1 cellular context compared by ENCODE assay signal in genomic region chr17:34389343-34389742, GRCh38.
TF ChIP-seq lines count a peak whose summit lies in the region.

No MANE protein-coding gene starts in this region.

TF ChIP-seq in H1, 55 proteins besides CTCF, POLR2A, EP300 and RAD21:
- TF ChIP-seq BACH1 (IDR thresholded peaks at IDR 0.05; ENCODE audit: low read length) (no peak), CTBP2 (IDR thresholded peaks at IDR 0.05; ENCODE audit: borderline replicate concordance, insufficient read depth, insufficient read length, low read length) (no peak), SP1 (IDR thresholded peaks at IDR 0.05; ENCODE audit: low read depth, low read length) (no peak), KDM5A (IDR thresholded peaks at IDR 0.05; ENCODE audit: low read length) (no peak), SAP30 (IDR thresholded peaks at IDR 0.05; ENCODE audit: insufficient read depth, insufficient replicate concordance, low read length) (no peak)
TF ChIP-seq in H1: peak in this region for 0.
